In genomic region chr7:2980406-2981102, GRCh38 we compare ENCODE assay signal across 14 cellular contexts.
A peak's percentile ranks its signal among the peaks of the same experiment; 100 is the strongest.
DNase-seq lines count a peak whose midpoint lies in the region; ATAC-seq and TF ChIP-seq lines count a peak whose summit lies in the region.
"Had no signal": no experiment of that assay in that cellular context is flagged by ENCODE, and none has a peak within 500 bp of the region (broad histone marks: within the 10 kb centered on the region; RNA-seq: fewer than 3 reads in every experiment).

No MANE protein-coding gene starts in this region.

- peak overlapping the region; percentile 49 for H3K27ac Mint-ChIP-seq in T-helper 2 cell treated with Interferon-gamma antibody and Interleukin-4, amounts not matched to agents 5 μg/mL and 100 μg/mL, for 36 hours
- peak overlapping the region; percentile 90 to 98 (median 94) for H3K27ac Mint-ChIP-seq in IgD-negative memory B cell
- H3K27ac Mint-ChIP-seq in dendritic cell treated with granulocyte-macrophage colony-stimulating factor and Interleukin-4, amounts not matched to agents 40 ng/mL and 50 ng/mL, for 4 days: peak overlapping the region; percentile 47

- no peak for DNase-seq in T-helper 2 cell treated with Interferon-gamma antibody and Interleukin-4, amounts not matched to agents 5 μg/mL and 100 μg/mL, for 36 hours (ENCODE audit: low spot score)
- no peak for DNase-seq in T-helper 2 cell
- peak; percentile 84 for DNase-seq in spleen
- no peak for DNase-seq in gastrocnemius medialis
- no peak for DNase-seq in ureter (ENCODE audit: low spot score)
- DNase-seq: 8988T; DMS79 treated with DMSO at 0.1 percent for 48 hours; NCI-H1417; SK-N-SH; stimulated activated CD4-positive, alpha-beta T cell treated with anti-CD3 and anti-CD28 coated beads, Interleukin-12 subunit alpha, Interleukin-12 subunit beta, amount 100 ng/mL, for 4 hours had no signal

- H3K27ac ChIP-seq in spleen: peak overlapping the region in 7 of 8 donors; percentile 44 to 81 (median 70)
- H3K27ac ChIP-seq in gastrocnemius medialis: no peak overlapping the region
- H3K27ac ChIP-seq: neutrophil had no signal

- WGBS in spleen, 5 donors: 24 to 48% (median 34%) methylated on average over 23 to 27 of the region's 27 CpGs

- in situ Hi-C loops in gastrocnemius medialis (cut with MboI; ENCODE audit: low sequenced_read_pairs in 4 of 4): no loop called here

- H3K27me3 ChIP-seq in spleen (replicated peaks in 1 of 7) (peaks cover 0 to 28% (median 0%) of the 10 kb centered on the region in 7 donors), gastrocnemius medialis (peaks cover 0 to 10% (median 8%) of the 10 kb centered on the region in 3 donors)

- peak overlapping the region in 7 of 8 donors; percentile 16 to 67 (median 33) for H3K4me3 ChIP-seq in spleen
- no peak overlapping the region for H3K4me3 ChIP-seq in gastrocnemius medialis

- H3K36me3 ChIP-seq in spleen: peaks cover 0 to 10% (median 0%) of the 10 kb centered on the region in 6 donors
- no peaks in the 10 kb centered on the region for H3K36me3 ChIP-seq in gastrocnemius medialis
- H3K36me3 ChIP-seq: neutrophil had no signal

- peaks cover 57% of the 10 kb centered on the region for H3K4me1 Mint-ChIP-seq in T-helper 2 cell treated with Interferon-gamma antibody and Interleukin-4, amounts not matched to agents 5 μg/mL and 100 μg/mL, for 36 hours (ENCODE audit: low read depth)
- H3K4me1 Mint-ChIP-seq in IgD-negative memory B cell: peaks cover 37 to 57% (median 54%) of the 10 kb centered on the region in 3 donors
- H3K4me1 Mint-ChIP-seq in dendritic cell treated with granulocyte-macrophage colony-stimulating factor and Interleukin-4, amounts not matched to agents 40 ng/mL and 50 ng/mL, for 4 days (ENCODE audit: low read depth): peaks cover 45% of the 10 kb centered on the region

- H3K4me3 Mint-ChIP-seq in T-helper 2 cell treated with Interferon-gamma antibody and Interleukin-4, amounts not matched to agents 5 μg/mL and 100 μg/mL, for 36 hours: no peak overlapping the region
- H3K4me3 Mint-ChIP-seq in IgD-negative memory B cell: peak overlapping the region; percentile 88 to 99 (median 91)
- H3K4me3 Mint-ChIP-seq in dendritic cell treated with granulocyte-macrophage colony-stimulating factor and Interleukin-4, amounts not matched to agents 40 ng/mL and 50 ng/mL, for 4 days: peak overlapping the region; percentile 37

- ATAC-seq in gastrocnemius medialis: no peak
- no peak for ATAC-seq in GM21515 (IDR thresholded peaks at IDR 0.05; ENCODE audit: unreplicated experiment)

- no peaks in the 10 kb centered on the region for H3K9me3 ChIP-seq in spleen
- no peaks in the 10 kb centered on the region for H3K9me3 ChIP-seq in gastrocnemius medialis
- H3K9me3 ChIP-seq: neutrophil, SK-N-SH had no signal

- H3K36me3 Mint-ChIP-seq in T-helper 2 cell treated with Interferon-gamma antibody and Interleukin-4, amounts not matched to agents 5 μg/mL and 100 μg/mL, for 36 hours (ENCODE audit: low read depth): peaks cover 41% of the 10 kb centered on the region
- H3K36me3 Mint-ChIP-seq in IgD-negative memory B cell: peaks cover 9% of the 10 kb centered on the region
- H3K36me3 Mint-ChIP-seq in dendritic cell treated with granulocyte-macrophage colony-stimulating factor and Interleukin-4, amounts not matched to agents 40 ng/mL and 50 ng/mL, for 4 days (ENCODE audit: low read depth): no peaks in the 10 kb centered on the region

- intact Hi-C loops in dendritic cell treated with granulocyte-macrophage colony-stimulating factor and Interleukin-4, amounts not matched to agents 40 ng/mL and 50 ng/mL, for 4 days (cut with micrococcal nuclease): loop anchor here (10.0 kb wide), 1 partner anchor 46 kb away; no protein-coding TSS in a partner anchor
- intact Hi-C loops in spleen (cut with DNase I; ENCODE audit: low total_unique reads): no loop called here
- intact Hi-C loops in gastrocnemius medialis (cut with DNase I; ENCODE audit: low total_unique reads): no loop called here

- TF ChIP-seq POLR2A in spleen (IDR thresholded peaks at IDR 0.05): no peak
- no peak for TF ChIP-seq POLR2A in gastrocnemius medialis (IDR thresholded peaks at IDR 0.05)

- H3K9me3 Mint-ChIP-seq in T-helper 2 cell treated with Interferon-gamma antibody and Interleukin-4, amounts not matched to agents 5 μg/mL and 100 μg/mL, for 36 hours: no peaks in the 10 kb centered on the region
- peaks cover 0 to 3% (median 0%) of the 10 kb centered on the region in 3 donors for H3K9me3 Mint-ChIP-seq in IgD-negative memory B cell
- H3K9me3 Mint-ChIP-seq in dendritic cell treated with granulocyte-macrophage colony-stimulating factor and Interleukin-4, amounts not matched to agents 40 ng/mL and 50 ng/mL, for 4 days: peaks cover 9% of the 10 kb centered on the region

- TF ChIP-seq CTCF in spleen (IDR thresholded peaks at IDR 0.05 in 8 of 11, conservative IDR thresholded peaks at IDR 0.05 in 3 of 11) (no peak), gastrocnemius medialis (IDR thresholded peaks at IDR 0.05 in 4 of 5, conservative IDR thresholded peaks at IDR 0.05 in 1 of 5) (no peak)

- H3K4me1 ChIP-seq in spleen (peaks cover 3 to 99% (median 66%) of the 10 kb centered on the region in 6 donors), gastrocnemius medialis (no peaks in the 10 kb centered on the region)

- no peaks in the 10 kb centered on the region for H3K27me3 Mint-ChIP-seq in T-helper 2 cell treated with Interferon-gamma antibody and Interleukin-4, amounts not matched to agents 5 μg/mL and 100 μg/mL, for 36 hours (ENCODE audit: low read depth)
- H3K27me3 Mint-ChIP-seq in IgD-negative memory B cell: no peaks in the 10 kb centered on the region
- H3K27me3 Mint-ChIP-seq in dendritic cell treated with granulocyte-macrophage colony-stimulating factor and Interleukin-4, amounts not matched to agents 40 ng/mL and 50 ng/mL, for 4 days: peaks cover 61% of the 10 kb centered on the region

Comparison
In these comparisons a context has a peak if more than half of its experiments do, and no peak if none do; other contexts are left out.
1. H3K27ac ChIP-seq: peak in spleen (7 of 8); none in gastrocnemius medialis (0 of 4).
2. H3K4me3 ChIP-seq: peak in spleen (7 of 8); none in gastrocnemius medialis (0 of 4).
3. Peak in every context shown above with its lines, with median percentiles within 50 percentile points of each other: H3K27ac Mint-ChIP-seq.